17 cellular contexts compared by ENCODE assay signal in the genomic region with DNA sequence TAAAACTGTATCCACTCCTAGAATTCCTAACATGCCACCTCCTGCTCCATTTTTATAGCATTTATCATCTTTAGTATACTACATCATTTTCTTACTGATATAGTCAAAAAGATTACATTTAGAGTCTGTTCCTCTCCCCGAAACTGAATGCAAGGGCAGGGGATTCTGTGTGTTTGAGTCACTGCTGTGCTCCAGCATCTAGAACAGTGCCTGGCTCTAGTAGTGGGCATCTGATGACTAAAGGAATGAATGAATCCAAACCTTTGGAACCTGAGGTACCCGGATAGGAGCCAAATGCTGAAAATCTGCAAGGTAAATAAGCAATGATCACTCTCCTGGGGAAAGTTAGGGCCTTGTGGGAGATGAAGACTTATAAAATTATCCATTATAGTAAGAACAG. TPM values are rescaled to one million over a fixed set of nuclear protein-coding genes. Genes with fewer than 3 reads are reported as not detected.
DNase-seq lines count a peak whose midpoint lies in the region; ATAC-seq and TF ChIP-seq lines count a peak whose summit lies in the region.
"Had no signal": no experiment of that assay in that cellular context is flagged by ENCODE, and none has a peak within 500 bp of the region (broad histone marks: within the 10 kb centered on the region; RNA-seq: fewer than 3 reads in every experiment).

No MANE protein-coding gene starts in this region.

- dilution Hi-C loops in mammary epithelial cell (cut with HindIII; ENCODE audit: low sequenced_read_pairs): no loop called here

- ATAC-seq in left lobe of liver (peak; percentile 34), GM18502 (IDR thresholded peaks at IDR 0.05; ENCODE audit: poor library complexity, unreplicated experiment) (no peak), HG03039 (IDR thresholded peaks at IDR 0.05; ENCODE audit: unreplicated experiment) (no peak)

- H3K9ac ChIP-seq in mammary epithelial cell (ENCODE audit: insufficient read depth, low read length): no peak overlapping the region
- H3K9ac ChIP-seq: BLaER1 had no signal

- H3K9me3 Mint-ChIP-seq in MCF 10A (ENCODE audit: unreplicated experiment) (no peaks in the 10 kb centered on the region), progenitor cell of endocrine pancreas (ENCODE audit: low read depth) (no peaks in the 10 kb centered on the region)
- H3K9me3 Mint-ChIP-seq in activated CD4-positive, alpha-beta memory T cell treated with anti-CD3 and anti-CD28 coated beads, Interleukin-2, amount 10 ng/mL, durations not matched to agents 7 days and 5 days: no peaks in the 10 kb centered on the region
- H3K9me3 Mint-ChIP-seq: CD8-positive, alpha-beta memory T cell; GM23338 had no signal

- H2AFZ ChIP-seq in mammary epithelial cell (ENCODE audit: low read depth, low read length): no peak overlapping the region
- H2AFZ ChIP-seq: GM23338 had no signal

- H3K27me3 Mint-ChIP-seq in MCF 10A (ENCODE audit: insufficient read depth, unreplicated experiment) (no peaks in the 10 kb centered on the region), progenitor cell of endocrine pancreas (no peaks in the 10 kb centered on the region)
- no peaks in the 10 kb centered on the region for H3K27me3 Mint-ChIP-seq in activated CD4-positive, alpha-beta memory T cell treated with anti-CD3 and anti-CD28 coated beads, Interleukin-2, amount 10 ng/mL, durations not matched to agents 7 days and 5 days
- H3K27me3 Mint-ChIP-seq: CD8-positive, alpha-beta memory T cell had no signal

- no TSS peak for BruUV-seq in MCF 10A (replicated peaks; lab: Mats Ljungman, UMichigan)
- BruUV-seq in mammary epithelial cell (replicated peaks; lab: Mats Ljungman, UMichigan): no TSS peak

- peak overlapping the region; percentile 47 for H3K27ac Mint-ChIP-seq in MCF 10A (ENCODE audit: low read depth, unreplicated experiment)
- peak overlapping the region; percentile 37 for H3K27ac Mint-ChIP-seq in progenitor cell of endocrine pancreas
- H3K27ac Mint-ChIP-seq in activated CD4-positive, alpha-beta memory T cell treated with anti-CD3 and anti-CD28 coated beads, Interleukin-2, amount 10 ng/mL, durations not matched to agents 7 days and 5 days: no peak overlapping the region
- H3K27ac Mint-ChIP-seq: GM23338 had no signal

- TF ChIP-seq CTCF in MCF 10A (IDR thresholded peaks at IDR 0.05; ENCODE audit: unreplicated experiment) (no peak), mammary epithelial cell (conservative IDR thresholded peaks at IDR 0.05 in 1 of 2, IDR thresholded peaks at IDR 0.05 in 1 of 2; ENCODE audit: extremely low read depth in 1 of 2, insufficient read depth in 1 of 2, low read depth in 1 of 2, low read length in 2 of 2) (no peak), progenitor cell of endocrine pancreas (IDR thresholded peaks at IDR 0.05; ENCODE audit: unreplicated experiment) (no peak)

- intact Hi-C loops in MCF 10A (cut with micrococcal nuclease) (no loop called here), mammary epithelial cell (cut with micrococcal nuclease) (no loop called here)

- no peak overlapping the region for H3K4me2 ChIP-seq in mammary epithelial cell (ENCODE audit: insufficient read depth, low read depth, low read length)
- H3K4me2 ChIP-seq: BLaER1, GM23338 had no signal

- H3K4me1 ChIP-seq in mammary epithelial cell (ENCODE audit: insufficient read depth, low read length): no peaks in the 10 kb centered on the region
- H3K4me1 ChIP-seq: BLaER1 had no signal

- no peaks in the 10 kb centered on the region for H3K9me3 ChIP-seq in mammary epithelial cell (replicated peaks; ENCODE audit: insufficient read depth, low read length)
- H3K9me3 ChIP-seq: Caco-2 had no signal

- H3K36me3 Mint-ChIP-seq in MCF 10A (ENCODE audit: insufficient read depth, unreplicated experiment) (peaks cover 55% of the 10 kb centered on the region), progenitor cell of endocrine pancreas (ENCODE audit: insufficient read depth) (peaks cover 15% of the 10 kb centered on the region)
- H3K36me3 Mint-ChIP-seq in activated CD4-positive, alpha-beta memory T cell treated with anti-CD3 and anti-CD28 coated beads, Interleukin-2, amount 10 ng/mL, durations not matched to agents 7 days and 5 days (ENCODE audit: low read depth): peaks cover 17% of the 10 kb centered on the region

- H3K79me2 ChIP-seq in mammary epithelial cell (ENCODE audit: insufficient read depth, low read length): peaks cover 38% of the 10 kb centered on the region

- H3K27ac ChIP-seq in mammary epithelial cell (ENCODE audit: insufficient read depth, low read depth, low read length): no peak overlapping the region
- H3K27ac ChIP-seq: BLaER1 had no signal

- H3K27me3 ChIP-seq in mammary epithelial cell (ENCODE audit: insufficient read depth, low read length): no peaks in the 10 kb centered on the region
- H3K27me3 ChIP-seq: BLaER1 had no signal

- CTCF ChIA-PET in MCF 10A (lab: Yijun Ruan, JAX) (interaction anchor here (1.6 kb wide), 1 partner anchor 25 kb away, joined by 9 read pairs; no protein-coding TSS in a partner anchor), mammary epithelial cell (lab: Charles Lee; ENCODE audit: low non-redundant PET) (no interaction called here)
- CTCF ChIA-PET in activated CD4-positive, alpha-beta memory T cell treated with anti-CD3 and anti-CD28 coated beads, Interleukin-2, amount 10 ng/mL, durations not matched to agents 7 days and 5 days (lab: Charles Lee): no interaction called here

- H4K20me1 ChIP-seq in mammary epithelial cell (ENCODE audit: insufficient read depth, low read length): no peaks in the 10 kb centered on the region
- H4K20me1 ChIP-seq: BLaER1 had no signal

- H3K4me3 Mint-ChIP-seq in MCF 10A (ENCODE audit: unreplicated experiment): no peak overlapping the region
- no peak overlapping the region for H3K4me3 Mint-ChIP-seq in progenitor cell of endocrine pancreas (ENCODE audit: low read depth)
- H3K4me3 Mint-ChIP-seq in activated CD4-positive, alpha-beta memory T cell treated with anti-CD3 and anti-CD28 coated beads, Interleukin-2, amount 10 ng/mL, durations not matched to agents 7 days and 5 days: no peak overlapping the region
- H3K4me3 Mint-ChIP-seq: GM23338 had no signal

- peaks cover 2% of the 10 kb centered on the region for H3K36me3 ChIP-seq in mammary epithelial cell (ENCODE audit: insufficient read depth, low read length)

- WGBS in mammary epithelial cell (ENCODE audit: low coverage, missing lambda C conversion rate): 91% methylated on average over 2 of the region's 2 CpGs

- in situ Hi-C loops in mammary epithelial cell (cut with MboI; ENCODE audit: low sequenced_read_pairs in 2 of 2): no loop called here

- DNase-seq in MCF 10A (ENCODE audit: unreplicated experiment): no peak
- no peak for DNase-seq in mammary epithelial cell
- peak; percentile 19 for DNase-seq in EH (ENCODE audit: low read depth)
- DNase-seq in left lobe of liver (ENCODE audit: low spot score): no peak
- DNase-seq in progenitor cell of endocrine pancreas (ENCODE audit: low spot score, unreplicated experiment): no peak
- DNase-seq in activated CD4-positive, alpha-beta memory T cell treated with anti-CD3 and anti-CD28 coated beads, Interleukin-2, amount 10 ng/mL, durations not matched to agents 7 days and 5 days: no peak
- DNase-seq: 8988T; AML-193; CD8-positive, alpha-beta memory T cell; DND-41; GF-D8; H7 had no signal

- no peak overlapping the region for H3K4me3 ChIP-seq in mammary epithelial cell (replicated peaks in 1 of 3; ENCODE audit: insufficient read depth in 1 of 3, low read depth in 2 of 3, low read length in 3 of 3)
- H3K4me3 ChIP-seq: BLaER1, GM23338 had no signal

- H3K4me1 Mint-ChIP-seq in MCF 10A (ENCODE audit: insufficient read depth, unreplicated experiment) (no peaks in the 10 kb centered on the region), progenitor cell of endocrine pancreas (ENCODE audit: low read depth) (no peaks in the 10 kb centered on the region)
- H3K4me1 Mint-ChIP-seq in activated CD4-positive, alpha-beta memory T cell treated with anti-CD3 and anti-CD28 coated beads, Interleukin-2, amount 10 ng/mL, durations not matched to agents 7 days and 5 days: no peaks in the 10 kb centered on the region

- POLR2A ChIA-PET in MCF 10A (lab: Yijun Ruan, JAX): interaction anchor here (1.1 kb wide), 1 partner anchor 9 kb away, joined by 3 read pairs; no protein-coding TSS in a partner anchor
- POLR2A ChIA-PET in activated CD4-positive, alpha-beta memory T cell treated with anti-CD3 and anti-CD28 coated beads, Interleukin-2, amount 10 ng/mL, durations not matched to agents 7 days and 5 days (lab: Charles Lee): no interaction called here

RNA-seq across cellular contexts. Expression of a gene that starts 18.9 kb away (rescaled TPM):
- total RNA-seq in MCF 10A (2022) (163 and 184 TPM in 2 replicates), mammary epithelial cell (10 to 100 TPM; 70.0 to 75.5 TPM), left lobe of liver (107 TPM), progenitor cell of endocrine pancreas (23.7 and 26.9 TPM in 2 replicates)
- 49.0 TPM for polyA plus RNA-seq in mammary epithelial cell
- polyA minus RNA-seq in mammary epithelial cell: 64.4 TPM
- total RNA-seq in activated CD4-positive, alpha-beta memory T cell treated with anti-CD3 and anti-CD28 coated beads, Interleukin-2, amount 10 ng/mL, durations not matched to agents 7 days and 5 days: 10 to 100 TPM; 36.0 to 36.9 TPM
